In genomic region chr6:149755300-149756260, GRCh38 we compare ENCODE assay signal across 10 cellular contexts. TPM values are rescaled to one million over a fixed set of nuclear protein-coding genes. Genes with fewer than 3 reads are reported as not detected.
A peak's percentile ranks its signal among the peaks of the same experiment; 100 is the strongest.
DNase-seq lines count a peak whose midpoint lies in the region; ATAC-seq and TF ChIP-seq lines count a peak whose summit lies in the region.
"Had no signal": no experiment of that assay in that cellular context is flagged by ENCODE, and none has a peak within 500 bp of the region (broad histone marks: within the 10 kb centered on the region; RNA-seq: fewer than 3 reads in every experiment).

No MANE protein-coding gene starts in this region.

- DNase-seq in Panc1 (ENCODE audit: low read depth, low spot score) = no peak
- DNase-seq in ureter (ENCODE audit: low spot score) = no peak
- no peak for DNase-seq in NCI-H524 treated with DMSO at 0.1 percent for 48 hours (lab: John Stamatoyannopoulos, UW)
- no peak for DNase-seq in WERI-Rb-1
- no peak for DNase-seq in RKO (ENCODE audit: low spot score)
- DNase-seq: KBM-7, left cardiac atrium had no signal

- H3K27ac ChIP-seq in Panc1 (ENCODE audit: low read length) = no peak overlapping the region
- H3K27ac ChIP-seq in neutrophil = peak overlapping the region; percentile 95
- no peak overlapping the region for H3K27ac ChIP-seq in WERI-Rb-1

- POLR2A ChIA-PET in Panc1 (lab: Charles Lee) = no interaction called here

- TF ChIP-seq CTCF in Panc1 (IDR thresholded peaks at IDR 0.05) = no peak
- no peak for TF ChIP-seq CTCF in neutrophil (IDR thresholded peaks at IDR 0.05)
- no peak for TF ChIP-seq CTCF in WERI-Rb-1 (IDR thresholded peaks at IDR 0.05; ENCODE audit: low read depth, low read length)

- intact Hi-C loops in Panc1 (cut with micrococcal nuclease; ENCODE audit: unreplicated experiment) = no loop called here

- H3K36me3 ChIP-seq in Panc1 (ENCODE audit: control insufficient read depth, insufficient read depth, low read length) = no peaks in the 10 kb centered on the region; the same call in 1 of the 2 replicates
- H3K36me3 ChIP-seq in neutrophil = peaks cover 3% of the 10 kb centered on the region
- H3K36me3 ChIP-seq in WERI-Rb-1 = peaks cover 15% of the 10 kb centered on the region

- ATAC-seq in GM18909 (IDR thresholded peaks at IDR 0.05; ENCODE audit: poor library complexity, unreplicated experiment) = peak; percentile 79
- peak; percentile 49 for ATAC-seq in HG02763 (IDR thresholded peaks at IDR 0.05; ENCODE audit: unreplicated experiment)
- ATAC-seq in Panc1 = peak; percentile 68

- H3K9me3 ChIP-seq in Panc1 (ENCODE audit: control insufficient read depth, insufficient read depth, low read depth, low read length) = no peaks in the 10 kb centered on the region
- no peaks in the 10 kb centered on the region for H3K9me3 ChIP-seq in neutrophil
- H3K9me3 ChIP-seq in WERI-Rb-1 (ENCODE audit: severe bottlenecking) = no peaks in the 10 kb centered on the region

- no TSS peak for BruUV-seq in Panc1 (replicated peaks; lab: Mats Ljungman, UMichigan)

- H3K4me3 ChIP-seq in Panc1 (ENCODE audit: low read depth in 2 of 2, low read length in 2 of 2) (no peak overlapping the region), neutrophil (ENCODE audit: low read depth in 1 of 2, low read length in 1 of 2) (no peak overlapping the region), WERI-Rb-1 (ENCODE audit: low read depth, low read length) (no peak overlapping the region)

- in situ Hi-C loops in Panc1 (cut with HindIII; ENCODE audit: low pct_unique_long_range_greater_than_20kb, low sequenced_read_pairs) = no loop called here

- H3K4me1 ChIP-seq in Panc1 (ENCODE audit: control insufficient read depth, insufficient read depth, low read length) (peaks cover 10% of the 10 kb centered on the region; the same call in 1 of the 2 replicates), neutrophil (ENCODE audit: control insufficient read depth in 1 of 2, insufficient read depth in 1 of 2, low read depth in 1 of 2, low read length in 1 of 2) (peaks cover 79 to 93% of the 10 kb centered on the region in 2 experiments)

- H3K27me3 ChIP-seq in Panc1 (ENCODE audit: control insufficient read depth, insufficient read depth, low read length) = no peaks in the 10 kb centered on the region
- no peaks in the 10 kb centered on the region for H3K27me3 ChIP-seq in neutrophil
- no peaks in the 10 kb centered on the region for H3K27me3 ChIP-seq in WERI-Rb-1 (ENCODE audit: insufficient read depth, low read depth, severe bottlenecking)

- CTCF ChIA-PET in Panc1 (lab: Charles Lee) = interaction anchor here (0.6 kb wide), 1 partner anchor 316 kb away, joined by 9 read pairs; no protein-coding TSS in a partner anchor

RNA-seq across cellular contexts. Expression of gene PCMT1, which starts 6.0 kb away (rescaled TPM):
- total RNA-seq in Panc1 (2021; ENCODE audit: unreplicated experiment) (118 TPM), ureter (56.0 TPM)
- polyA plus RNA-seq in Panc1 (2012; ENCODE audit: insufficient read length) = 115 TPM

RNA-seq across cellular contexts. Expression of gene NUP43, which starts 9.3 kb away (rescaled TPM):
- 53.6 TPM for total RNA-seq in Panc1 (2021; ENCODE audit: unreplicated experiment)
- 18.9 TPM for polyA plus RNA-seq in Panc1 (2012; ENCODE audit: insufficient read length)
- total RNA-seq in ureter = 51.4 TPM

RNA-seq across cellular contexts. Expression of gene LATS1, which starts 37.7 kb away (rescaled TPM):
- total RNA-seq in Panc1 (2021; ENCODE audit: unreplicated experiment) = 36.0 TPM
- 15.9 TPM for polyA plus RNA-seq in Panc1 (2012; ENCODE audit: insufficient read length)
- 46.2 TPM for total RNA-seq in ureter
